ENCODE assay signal across 13 cellular contexts in the genomic region with DNA sequence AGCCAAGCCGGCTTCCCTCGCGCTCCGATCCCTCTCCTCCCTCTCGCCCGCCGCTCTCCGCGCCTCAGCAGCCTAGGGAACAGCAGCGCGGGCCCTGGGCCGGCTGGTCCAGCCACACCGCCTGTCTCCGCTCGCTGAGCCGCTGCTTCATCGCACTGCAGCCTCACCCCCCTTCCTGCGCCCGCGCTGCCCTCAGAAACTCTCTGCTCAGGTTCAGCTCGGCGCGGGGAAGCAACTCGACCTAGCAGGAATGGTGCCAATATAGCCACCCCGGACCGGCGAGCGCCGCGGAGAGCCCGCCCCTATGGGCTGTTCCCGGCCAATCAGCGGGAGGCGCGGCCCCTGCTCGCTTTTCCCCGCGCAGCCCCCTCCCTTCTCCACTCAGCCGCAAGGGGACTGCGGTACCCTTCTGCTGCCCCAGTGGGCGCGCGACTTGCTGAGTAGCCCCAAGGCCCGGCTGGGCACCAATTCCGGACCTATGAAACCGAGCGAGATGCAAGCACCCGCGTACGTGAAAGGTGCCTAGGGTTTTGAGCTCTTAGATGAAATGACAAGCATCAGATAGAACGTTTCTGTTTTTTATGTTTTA. TPM values are rescaled to one million over a fixed set of nuclear protein-coding genes. Genes with fewer than 3 reads are reported as not detected.
A peak's percentile ranks its signal among the peaks of the same experiment; 100 is the strongest.
DNase-seq lines count a peak whose midpoint lies in the region; ATAC-seq and TF ChIP-seq lines count a peak whose summit lies in the region.
"Had no signal": no experiment of that assay in that cellular context is flagged by ENCODE, and none has a peak within 500 bp of the region (broad histone marks: within the 10 kb centered on the region; RNA-seq: fewer than 3 reads in every experiment).

A gene with protein sequence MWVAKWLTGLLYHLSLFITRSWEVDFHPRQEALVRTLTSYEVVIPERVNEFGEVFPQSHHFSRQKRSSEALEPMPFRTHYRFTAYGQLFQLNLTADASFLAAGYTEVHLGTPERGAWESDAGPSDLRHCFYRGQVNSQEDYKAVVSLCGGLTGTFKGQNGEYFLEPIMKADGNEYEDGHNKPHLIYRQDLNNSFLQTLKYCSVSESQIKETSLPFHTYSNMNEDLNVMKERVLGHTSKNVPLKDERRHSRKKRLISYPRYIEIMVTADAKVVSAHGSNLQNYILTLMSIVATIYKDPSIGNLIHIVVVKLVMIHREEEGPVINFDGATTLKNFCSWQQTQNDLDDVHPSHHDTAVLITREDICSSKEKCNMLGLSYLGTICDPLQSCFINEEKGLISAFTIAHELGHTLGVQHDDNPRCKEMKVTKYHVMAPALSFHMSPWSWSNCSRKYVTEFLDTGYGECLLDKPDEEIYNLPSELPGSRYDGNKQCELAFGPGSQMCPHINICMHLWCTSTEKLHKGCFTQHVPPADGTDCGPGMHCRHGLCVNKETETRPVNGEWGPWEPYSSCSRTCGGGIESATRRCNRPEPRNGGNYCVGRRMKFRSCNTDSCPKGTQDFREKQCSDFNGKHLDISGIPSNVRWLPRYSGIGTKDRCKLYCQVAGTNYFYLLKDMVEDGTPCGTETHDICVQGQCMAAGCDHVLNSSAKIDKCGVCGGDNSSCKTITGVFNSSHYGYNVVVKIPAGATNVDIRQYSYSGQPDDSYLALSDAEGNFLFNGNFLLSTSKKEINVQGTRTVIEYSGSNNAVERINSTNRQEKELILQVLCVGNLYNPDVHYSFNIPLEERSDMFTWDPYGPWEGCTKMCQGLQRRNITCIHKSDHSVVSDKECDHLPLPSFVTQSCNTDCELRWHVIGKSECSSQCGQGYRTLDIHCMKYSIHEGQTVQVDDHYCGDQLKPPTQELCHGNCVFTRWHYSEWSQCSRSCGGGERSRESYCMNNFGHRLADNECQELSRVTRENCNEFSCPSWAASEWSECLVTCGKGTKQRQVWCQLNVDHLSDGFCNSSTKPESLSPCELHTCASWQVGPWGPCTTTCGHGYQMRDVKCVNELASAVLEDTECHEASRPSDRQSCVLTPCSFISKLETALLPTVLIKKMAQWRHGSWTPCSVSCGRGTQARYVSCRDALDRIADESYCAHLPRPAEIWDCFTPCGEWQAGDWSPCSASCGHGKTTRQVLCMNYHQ (N-terminal part only) (minus strand): TSS at position 233 of the 589 bp plus-strand sequence. CDS start 282 bp downstream, outside the sequence.

- no peaks in the 10 kb centered on the region; the same call in 1 of the 2 replicates for H3K9me3 ChIP-seq in MG63
- H3K9me3 ChIP-seq: body of pancreas had no signal

- H3K4me1 Mint-ChIP-seq in activated CD8-positive, alpha-beta memory T cell treated with anti-CD3 and anti-CD28 coated beads, Interleukin-2, amount 10 ng/mL, durations not matched to agents 7 days and 5 days: no peaks in the 10 kb centered on the region
- no peaks in the 10 kb centered on the region for H3K4me1 Mint-ChIP-seq in activated naive CD4-positive, alpha-beta T cell treated with anti-CD3 and anti-CD28 coated beads, Interleukin-2, amount 10 ng/mL, durations not matched to agents 7 days and 5 days
- H3K4me1 Mint-ChIP-seq: activated B cell treated with CpG ODN at 0.5 μM for 24 hours had no signal

- H3K23ac ChIP-seq in mesendoderm (ENCODE audit: low read length): peak within 1 kb of the TSS; percentile 37

- no peaks in the 10 kb centered on the region for H3K79me2 ChIP-seq in mesendoderm (ENCODE audit: control insufficient read depth, insufficient read depth, low read length)

- peak within 1 kb of the TSS; percentile 85 for H3K56ac ChIP-seq in mesendoderm (ENCODE audit: low read length)

- ATAC-seq in activated CD8-positive, alpha-beta memory T cell treated with anti-CD3 and anti-CD28 coated beads, Interleukin-2, amount 10 ng/mL, durations not matched to agents 7 days and 5 days: no peak
- ATAC-seq: body of pancreas had no signal

- no peak within 1 kb of the TSS for H2BK120ac ChIP-seq in mesendoderm (ENCODE audit: low read depth, low read length)

- POLR2A ChIA-PET in AG04449 (lab: Yijun Ruan, JAX): no interaction called here

- H3K4me1 ChIP-seq in mesendoderm (ENCODE audit: control insufficient read depth, low read depth, low read length): peaks cover 2% of the 10 kb centered on the region

- no peaks in the 10 kb centered on the region for H3K27me3 ChIP-seq in MG63
- H3K27me3 ChIP-seq in mesendoderm (ENCODE audit: insufficient read depth, low read length, poor library complexity): no peaks in the 10 kb centered on the region
- H3K27me3 ChIP-seq: body of pancreas had no signal

- H3K27ac ChIP-seq in mesendoderm (ENCODE audit: low read depth, low read length): no peak within 1 kb of the TSS
- H3K27ac ChIP-seq: body of pancreas, C4-2B, upper lobe of left lung had no signal

- no peak within 1 kb of the TSS for H2BK15ac ChIP-seq in mesendoderm (replicated peaks; ENCODE audit: low read depth)

- H3K36me3 ChIP-seq in MG63: no peaks in the 10 kb centered on the region
- H3K36me3 ChIP-seq in mesendoderm (ENCODE audit: control insufficient read depth, insufficient read depth, low read length): no peaks in the 10 kb centered on the region
- H3K36me3 ChIP-seq: upper lobe of left lung had no signal

- H4K8ac ChIP-seq in mesendoderm (ENCODE audit: low read depth, low read length): no peak within 1 kb of the TSS

- H2AK5ac ChIP-seq in mesendoderm (ENCODE audit: low read length): no peak within 1 kb of the TSS

- peak within 1 kb of the TSS; percentile 37 for H3K4me3 ChIP-seq in AG04449 (ENCODE audit: low read depth, low read length)
- H3K4me3 ChIP-seq in MG63: peak within 1 kb of the TSS; percentile 54
- peak within 1 kb of the TSS; percentile 49 for H3K4me3 ChIP-seq in mesendoderm (ENCODE audit: low read length)
- H3K4me3 ChIP-seq: body of pancreas had no signal

- no peak within 1 kb of the TSS for H4K5ac ChIP-seq in mesendoderm (ENCODE audit: low read length)

- H3K36me3 Mint-ChIP-seq in activated CD8-positive, alpha-beta memory T cell treated with anti-CD3 and anti-CD28 coated beads, Interleukin-2, amount 10 ng/mL, durations not matched to agents 7 days and 5 days: no peaks in the 10 kb centered on the region
- H3K36me3 Mint-ChIP-seq in activated naive CD4-positive, alpha-beta T cell treated with anti-CD3 and anti-CD28 coated beads, Interleukin-2, amount 10 ng/mL, durations not matched to agents 7 days and 5 days: no peaks in the 10 kb centered on the region

- H3K9me3 Mint-ChIP-seq in activated CD8-positive, alpha-beta memory T cell treated with anti-CD3 and anti-CD28 coated beads, Interleukin-2, amount 10 ng/mL, durations not matched to agents 7 days and 5 days (ENCODE audit: low read depth): peaks cover 7% of the 10 kb centered on the region
- H3K9me3 Mint-ChIP-seq in activated naive CD4-positive, alpha-beta T cell treated with anti-CD3 and anti-CD28 coated beads, Interleukin-2, amount 10 ng/mL, durations not matched to agents 7 days and 5 days: peaks cover 4% of the 10 kb centered on the region

- H3K18ac ChIP-seq in mesendoderm (ENCODE audit: low read length): no peak within 1 kb of the TSS

- CTCF ChIA-PET in AG04449 (lab: Yijun Ruan, JAX): no interaction called here
- CTCF ChIA-PET in activated CD8-positive, alpha-beta memory T cell treated with anti-CD3 and anti-CD28 coated beads, Interleukin-2, amount 10 ng/mL, durations not matched to agents 7 days and 5 days (lab: Charles Lee): no interaction called here
- CTCF ChIA-PET in activated naive CD4-positive, alpha-beta T cell treated with anti-CD3 and anti-CD28 coated beads, Interleukin-2, amount 10 ng/mL, durations not matched to agents 7 days and 5 days (lab: Charles Lee): no interaction called here

- no peak within 1 kb of the TSS for H3K4ac ChIP-seq in mesendoderm (ENCODE audit: low read depth, low read length)

- no peak for TF ChIP-seq CTCF in AG04449 (IDR thresholded peaks at IDR 0.05; ENCODE audit: insufficient read depth, low read length, missing control alignments)

- H3K4me2 ChIP-seq in mesendoderm (ENCODE audit: low read length): peak within 1 kb of the TSS; percentile 90

- H3K27ac Mint-ChIP-seq in activated CD8-positive, alpha-beta memory T cell treated with anti-CD3 and anti-CD28 coated beads, Interleukin-2, amount 10 ng/mL, durations not matched to agents 7 days and 5 days: no peak within 1 kb of the TSS
- no peak within 1 kb of the TSS for H3K27ac Mint-ChIP-seq in activated naive CD4-positive, alpha-beta T cell treated with anti-CD3 and anti-CD28 coated beads, Interleukin-2, amount 10 ng/mL, durations not matched to agents 7 days and 5 days
- H3K27ac Mint-ChIP-seq: activated B cell treated with CpG ODN at 0.5 μM for 24 hours had no signal

- no peaks in the 10 kb centered on the region for H3K79me1 ChIP-seq in mesendoderm (ENCODE audit: low read length)

- H3K9ac ChIP-seq in mesendoderm (ENCODE audit: low read length): peak within 1 kb of the TSS; percentile 72

- DNase-seq in AG04449 (ENCODE audit: low read depth, low spot score) (no peak), MG63 (peak; percentile 58), ecto neural progenitor cell (ENCODE audit: low spot score) (peak; percentile 97), mesendoderm (peak; percentile 93), NCI-H526 treated with DMSO at 0.1 percent for 48 hours (lab: John Stamatoyannopoulos, UW) (no peak), NCI-H510A (lab: John Stamatoyannopoulos, UW) (no peak)
- no peak for DNase-seq in activated CD8-positive, alpha-beta memory T cell treated with anti-CD3 and anti-CD28 coated beads, Interleukin-2, amount 10 ng/mL, durations not matched to agents 7 days and 5 days
- no peak for DNase-seq in activated naive CD4-positive, alpha-beta T cell treated with anti-CD3 and anti-CD28 coated beads, Interleukin-2, amount 10 ng/mL, durations not matched to agents 7 days and 5 days
- DNase-seq: activated B cell treated with CpG ODN at 0.5 μM for 24 hours; body of pancreas; stimulated activated CD4-positive, alpha-beta T cell treated with anti-CD3 and anti-CD28 coated beads, Interleukin-1b, Interleukin-23, amount 100 ng/mL, for 48 hours had no signal

- peaks cover 33% of the 10 kb centered on the region for H3K27me3 Mint-ChIP-seq in activated CD8-positive, alpha-beta memory T cell treated with anti-CD3 and anti-CD28 coated beads, Interleukin-2, amount 10 ng/mL, durations not matched to agents 7 days and 5 days
- H3K27me3 Mint-ChIP-seq in activated naive CD4-positive, alpha-beta T cell treated with anti-CD3 and anti-CD28 coated beads, Interleukin-2, amount 10 ng/mL, durations not matched to agents 7 days and 5 days: peaks cover 31% of the 10 kb centered on the region

- no peak within 1 kb of the TSS for H2BK5ac ChIP-seq in mesendoderm (ENCODE audit: low read length)

- no peak within 1 kb of the TSS for H3K4me3 Mint-ChIP-seq in activated CD8-positive, alpha-beta memory T cell treated with anti-CD3 and anti-CD28 coated beads, Interleukin-2, amount 10 ng/mL, durations not matched to agents 7 days and 5 days
- H3K4me3 Mint-ChIP-seq in activated naive CD4-positive, alpha-beta T cell treated with anti-CD3 and anti-CD28 coated beads, Interleukin-2, amount 10 ng/mL, durations not matched to agents 7 days and 5 days: no peak within 1 kb of the TSS
- H3K4me3 Mint-ChIP-seq: activated B cell treated with CpG ODN at 0.5 μM for 24 hours had no signal

- WGBS in mesendoderm (ENCODE audit: extremely low coverage, insufficient coverage, low lambda C conversion rate): no CpG with 5 or more reads among the region's 51 CpGs

RNA-seq across cellular contexts. Expression of the gene that starts here (rescaled TPM):
- not detected in 2 replicates for total RNA-seq in MG63 (2014; rRNA removed; shearing (Covaris generic); ENCODE audit: low replicate concordance)
- 0.90 TPM for polyA plus RNA-seq in mesendoderm (2013, experiment 1 of 2)
- polyA plus RNA-seq in mesendoderm (2013, experiment 2 of 2): 0.91 TPM
- not detected for total RNA-seq in activated CD8-positive, alpha-beta memory T cell treated with anti-CD3 and anti-CD28 coated beads, Interleukin-2, amount 10 ng/mL, durations not matched to agents 7 days and 5 days
- total RNA-seq: activated B cell treated with CpG ODN at 0.5 μM for 24 hours, body of pancreas, upper lobe of left lung had no signal

Comparison
In these comparisons a context has a peak if more than half of its experiments do, and no peak if none do; other contexts are left out.
1. Peak in DNase-seq and H3K4me3 ChIP-seq in MG63; RNA of the gene not detected or under 1 TPM.
2. DNase-seq: peak in ecto neural progenitor cell (single experiment) and mesendoderm (single experiment); none in AG04449 (single experiment), NCI-H526 treated with DMSO at 0.1 percent for 48 hours (single experiment), activated CD8-positive, alpha-beta memory T cell treated with anti-CD3 and anti-CD28 coated beads, Interleukin-2, amount 10 ng/mL, durations not matched to agents 7 days and 5 days (single experiment), NCI-H510A (single experiment) and activated naive CD4-positive, alpha-beta T cell treated with anti-CD3 and anti-CD28 coated beads, Interleukin-2, amount 10 ng/mL, durations not matched to agents 7 days and 5 days (single experiment).
3. Peak in every context shown above with its lines, with median percentiles within 50 percentile points of each other: H3K4me3 ChIP-seq.